In the genomic region with DNA sequence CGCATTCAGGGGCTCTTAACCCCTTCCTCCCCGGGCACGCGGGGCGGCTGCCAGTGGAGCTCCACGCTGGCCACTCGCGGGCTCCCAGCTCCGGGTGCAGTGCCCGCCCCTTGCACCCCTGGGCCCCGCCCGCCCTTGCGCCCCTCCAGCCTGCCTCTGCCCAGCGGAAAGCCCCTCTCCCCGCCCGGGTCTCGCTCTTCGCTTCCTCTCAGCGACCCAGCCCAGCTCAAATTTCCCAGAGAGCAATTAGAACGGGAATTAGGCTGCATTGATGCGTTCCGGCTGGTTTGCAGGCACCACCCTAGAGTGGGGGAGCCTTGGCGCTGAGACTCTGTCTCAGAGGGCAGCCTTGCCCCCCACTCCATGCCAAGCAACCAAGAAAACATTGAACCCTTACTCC, we compare ENCODE assay signal across 13 cellular contexts. TPM values are rescaled to one million over a fixed set of nuclear protein-coding genes. Genes with fewer than 3 reads are reported as not detected.
DNase-seq lines count a peak whose midpoint lies in the region; ATAC-seq and TF ChIP-seq lines count a peak whose summit lies in the region.
"Had no signal": no experiment of that assay in that cellular context is flagged by ENCODE, and none has a peak within 500 bp of the region (broad histone marks: within the 10 kb centered on the region; RNA-seq: fewer than 3 reads in every experiment).

No MANE protein-coding gene starts in this region.

- H3K36me3 ChIP-seq in PC-9 (ENCODE audit: low read depth) (no peaks in the 10 kb centered on the region), hepatocyte (replicated peaks; ENCODE audit: insufficient read depth, low read depth) (no peaks in the 10 kb centered on the region), stomach smooth muscle (ENCODE audit: control insufficient read depth in 2 of 2, insufficient read depth in 2 of 2, low read length in 2 of 2) (no peaks in the 10 kb centered on the region)
- H3K36me3 ChIP-seq: thyroid gland had no signal

- ATAC-seq in activated T-cell treated with anti-CD3 and anti-CD28 coated beads, Interleukin-2, amount 50 U/mL, for 72 hours (replicated peaks in 1 of 2): no peak
- ATAC-seq in GM21825 (IDR thresholded peaks at IDR 0.05; ENCODE audit: unreplicated experiment): no peak
- no peak for ATAC-seq in HG03457 (IDR thresholded peaks at IDR 0.05; ENCODE audit: unreplicated experiment)

- no peaks in the 10 kb centered on the region for H3K79me2 ChIP-seq in PC-9 (ENCODE audit: low read depth)
- H3K79me2 ChIP-seq in hepatocyte: no peaks in the 10 kb centered on the region

- peaks cover 75% of the 10 kb centered on the region for H3K27me3 Mint-ChIP-seq in activated T-cell treated with anti-CD3 and anti-CD28 coated beads, Interleukin-2, amount 50 U/mL, for 72 hours (ENCODE audit: low read depth)

- H3K4me1 Mint-ChIP-seq in activated T-cell treated with anti-CD3 and anti-CD28 coated beads, Interleukin-2, amount 50 U/mL, for 72 hours (ENCODE audit: low read depth): peaks cover 30% of the 10 kb centered on the region

- no TSS peak for BruUV-seq in PC-9 (replicated peaks; lab: Mats Ljungman, UMichigan)

- H3K9me2 ChIP-seq in PC-9 (ENCODE audit: insufficient read depth): no peaks in the 10 kb centered on the region
- H3K9me2 ChIP-seq in hepatocyte (replicated peaks; ENCODE audit: insufficient read depth): no peaks in the 10 kb centered on the region

- no peaks in the 10 kb centered on the region for H3F3A ChIP-seq in PC-9 (ENCODE audit: insufficient read depth, low read depth)

- H3K4me1 ChIP-seq in PC-9 (replicated peaks; ENCODE audit: insufficient read depth) (no peaks in the 10 kb centered on the region), hepatocyte (ENCODE audit: insufficient read depth) (peaks cover 6% of the 10 kb centered on the region), stomach smooth muscle (ENCODE audit: control insufficient read depth, insufficient read depth, low read length) (peaks cover 27% of the 10 kb centered on the region)

- H3K9me3 ChIP-seq in PC-9 (ENCODE audit: insufficient read depth, low read depth) (no peaks in the 10 kb centered on the region), hepatocyte (ENCODE audit: low read depth) (no peaks in the 10 kb centered on the region), stomach smooth muscle (ENCODE audit: control insufficient read depth in 2 of 2, low read length in 2 of 2) (no peaks in the 10 kb centered on the region)
- H3K9me3 ChIP-seq: thyroid gland had no signal

- H3K4me2 ChIP-seq in PC-9: peak overlapping the region; percentile 74
- peak overlapping the region; percentile 60 for H3K4me2 ChIP-seq in hepatocyte

- CTCF ChIA-PET in PC-9 (lab: Charles Lee): no interaction called here

- H4K20me1 ChIP-seq in PC-9 (ENCODE audit: insufficient read depth) (no peaks in the 10 kb centered on the region), hepatocyte (ENCODE audit: insufficient read depth, poor library complexity, severe bottlenecking) (no peaks in the 10 kb centered on the region)

- no peaks in the 10 kb centered on the region for H3K9me3 Mint-ChIP-seq in activated T-cell treated with anti-CD3 and anti-CD28 coated beads, Interleukin-2, amount 50 U/mL, for 72 hours

- TF ChIP-seq CTCF in PC-9 (conservative IDR thresholded peaks at IDR 0.05) (no peak), hepatocyte (IDR thresholded peaks at IDR 0.05; ENCODE audit: poor library complexity) (no peak)

- H2AFZ ChIP-seq in PC-9 (peak overlapping the region; percentile 41; the same call in 1 of the 2 replicates), hepatocyte (no peak overlapping the region)

- no peak for DNase-seq in activated T-cell treated with anti-CD3 and anti-CD28 coated beads, Interleukin-2, amount 50 U/mL, for 72 hours
- DNase-seq in activated T-cell treated with anti-CD3 and anti-CD28 coated beads for 4 hours (no peak), PC-9 (no peak), hepatocyte (ENCODE audit: low spot score) (no peak), DMS114 treated with DMSO at 0.1 percent for 48 hours (lab: John Stamatoyannopoulos, UW; ENCODE audit: unreplicated experiment) (no peak)
- DNase-seq: stimulated activated CD4-positive, alpha-beta T cell treated with anti-CD3 and anti-CD28 coated beads, Interleukin-15, amount 100 ng/mL, for 24 hours; thyroid gland had no signal

- WGBS in hepatocyte (ENCODE audit: low lambda C conversion rate, missing lambda C conversion rate): 7% methylated on average over 22 of the region's 23 CpGs

- H3K4me3 Mint-ChIP-seq in activated T-cell treated with anti-CD3 and anti-CD28 coated beads, Interleukin-2, amount 50 U/mL, for 72 hours: peak overlapping the region; percentile 85 to 96

- intact Hi-C loops in PC-9 (cut with micrococcal nuclease; ENCODE audit: unreplicated experiment): no loop called here

- H3K4me3 ChIP-seq in PC-9: peak overlapping the region; percentile 44; the same call in 1 of the 2 replicates
- H3K4me3 ChIP-seq in hepatocyte: no peak overlapping the region
- peak overlapping the region; percentile 49 to 69 for H3K4me3 ChIP-seq in stomach smooth muscle (ENCODE audit: low read length in 2 of 2)

- H3K27ac Mint-ChIP-seq in activated T-cell treated with anti-CD3 and anti-CD28 coated beads, Interleukin-2, amount 50 U/mL, for 72 hours: no peak overlapping the region

- POLR2A ChIA-PET in PC-9 (lab: Charles Lee; ENCODE audit: unreplicated experiment): no interaction called here

- H3K36me3 Mint-ChIP-seq in activated T-cell treated with anti-CD3 and anti-CD28 coated beads, Interleukin-2, amount 50 U/mL, for 72 hours (ENCODE audit: insufficient read depth in 2 of 2): peaks cover 5 to 9% of the 10 kb centered on the region in 2 donors

- H3K27ac ChIP-seq in PC-9 (no peak overlapping the region), hepatocyte (no peak overlapping the region), stomach smooth muscle (ENCODE audit: low read length) (no peak overlapping the region)
- H3K27ac ChIP-seq: C4-2B, thyroid gland, VCaP had no signal

- H3K27me3 ChIP-seq in PC-9 (ENCODE audit: insufficient read depth, low read depth) (peaks cover 59% of the 10 kb centered on the region), hepatocyte (peaks cover 94% of the 10 kb centered on the region), stomach smooth muscle (ENCODE audit: control insufficient read depth in 1 of 2, insufficient read depth in 2 of 2, low read length in 2 of 2) (peaks cover 65 to 75% of the 10 kb centered on the region in 2 donors)

- no peak overlapping the region for H3K9ac ChIP-seq in stomach smooth muscle (ENCODE audit: low read length in 2 of 2)

RNA-seq across cellular contexts. Expression of gene GSX1, which starts 1.8 kb away (rescaled TPM):
- total RNA-seq in activated T-cell treated with anti-CD3 and anti-CD28 coated beads, Interleukin-2, amount 50 U/mL, for 72 hours: not detected
- total RNA-seq in PC-9 (2021) (not detected in 2 replicates), hepatocyte (not detected in 2 replicates)
- not detected in 2 replicates for polyA plus RNA-seq in hepatocyte
- total RNA-seq: mucosa of gallbladder, thyroid gland had no signal
